1 cellular context compared by ENCODE assay signal in the genomic region with DNA sequence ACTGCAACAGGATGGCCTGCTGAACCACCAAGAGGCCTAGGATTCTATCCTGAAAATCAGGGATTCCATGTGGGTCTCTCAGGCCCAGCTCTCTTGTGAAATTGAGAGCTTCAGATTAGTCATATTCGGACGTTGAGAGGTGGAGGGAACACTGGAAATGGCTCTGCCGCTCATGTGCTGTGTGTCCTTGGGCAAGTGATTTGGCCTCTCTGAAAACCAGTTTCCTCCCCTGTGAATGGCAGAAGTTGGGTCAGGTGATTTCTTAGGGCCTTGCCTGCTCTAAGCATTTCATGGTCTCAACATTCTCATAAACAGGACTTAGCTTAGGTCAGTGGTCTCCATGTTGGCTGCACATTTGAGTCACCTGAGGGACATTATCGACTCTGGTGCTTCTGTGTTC.
A peak's percentile ranks its signal among the peaks of the same experiment; 100 is the strongest.
TF ChIP-seq lines count a peak whose summit lies in the region.

No MANE protein-coding gene starts in this region.

TF ChIP-seq in K562, 482 proteins besides CTCF, POLR2A, EP300 and RAD21 (continued from another document):
- TF ChIP-seq ZBTB11 (CRISPR knock-in tag; IDR thresholded peaks at IDR 0.05) (peak in 1 of 3 experiments; percentile 21; a peak in 1 of 6 replicates), ZFP36 (IDR thresholded peaks at IDR 0.05; ENCODE audit: low read depth, low read length, partially characterized antibody) (peak; percentile 35)
- TF ChIP-seq, protein P1, sequence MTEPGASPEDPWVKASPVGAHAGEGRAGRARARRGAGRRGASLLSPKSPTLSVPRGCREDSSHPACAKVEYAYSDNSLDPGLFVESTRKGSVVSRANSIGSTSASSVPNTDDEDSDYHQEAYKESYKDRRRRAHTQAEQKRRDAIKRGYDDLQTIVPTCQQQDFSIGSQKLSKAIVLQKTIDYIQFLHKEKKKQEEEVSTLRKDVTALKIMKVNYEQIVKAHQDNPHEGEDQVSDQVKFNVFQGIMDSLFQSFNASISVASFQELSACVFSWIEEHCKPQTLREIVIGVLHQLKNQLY (CRISPR knock-in tag; conservative IDR thresholded peaks at IDR 0.05), result no peak
